34 cellular contexts compared by ENCODE assay signal in the genomic region with DNA sequence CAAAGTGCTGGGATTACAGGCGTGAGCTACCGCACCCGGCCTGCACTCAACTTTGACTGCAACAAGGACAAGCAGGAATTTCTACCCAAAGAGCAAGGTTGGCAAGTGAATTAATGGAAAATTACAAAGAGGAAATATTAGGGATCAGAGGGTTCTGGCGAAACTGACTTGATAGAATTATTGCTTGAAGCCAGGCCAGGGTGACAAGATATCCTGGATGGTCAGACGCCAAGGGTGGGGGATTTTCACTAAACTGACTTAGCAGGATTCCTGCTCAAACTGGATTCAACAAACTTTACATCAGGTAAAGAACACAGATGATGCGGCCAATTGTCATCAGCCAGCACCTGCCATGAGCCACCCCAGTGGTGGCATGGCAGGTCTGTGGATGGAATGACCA.
"Had no signal": no experiment of that assay in that cellular context is flagged by ENCODE, and none has a peak within 500 bp of the region (broad histone marks: within the 10 kb centered on the region; RNA-seq: fewer than 3 reads in every experiment).

No MANE protein-coding gene starts in this region.

- H3K4me1 ChIP-seq: foreskin keratinocyte, gastroesophageal sphincter, left ventricle myocardium inferior, lower lobe of right lung, thyroid gland, vagina had no signal

- H3K27me3 ChIP-seq: dorsolateral prefrontal cortex, foreskin keratinocyte, gastroesophageal sphincter, heart right ventricle, stomach, thyroid gland, vagina had no signal

- DNase-seq: cerebellar nuclear complex; effector CD8-positive, alpha-beta T cell; endodermal cell; foreskin keratinocyte; glutamatergic neuron; heart right ventricle; hypothalamus; immature natural killer cell; kidney glomerular epithelial cell; left colon; left ventricle myocardium inferior; lower lobe of right lung; mucosa of descending colon; naive thymus-derived CD4-positive, alpha-beta T cell; nucleus accumbens; retina; stimulated activated CD4-positive, alpha-beta T cell treated with anti-CD3 and anti-CD28 coated beads, Interleukin-12 subunit alpha, Interleukin-12 subunit beta, amount 100 ng/mL, for 4 hours; stimulated activated CD4-positive, alpha-beta T cell treated with anti-CD3 and anti-CD28 coated beads, Interleukin-1b, Interleukin-23, amount 100 ng/mL, for 48 hours; stimulated activated CD4-positive, alpha-beta T cell treated with anti-CD3 and anti-CD28 coated beads, Interleukin-4, amount 100 ng/mL, for 1 hour; stimulated activated CD8-positive, alpha-beta memory T cell treated with anti-CD3 and anti-CD28 coated beads, Interleukin-4, amount 100 ng/mL, for 48 hours; stimulated activated naive CD4-positive, alpha-beta T cell; stomach; thyroid gland; trophoblast cell had no signal

- H3K4me3 Mint-ChIP-seq: endodermal cell; immature natural killer cell; memory B cell; mesothelial cell of epicardium; naive thymus-derived CD4-positive, alpha-beta T cell; nephron had no signal

- ATAC-seq: esophagus mucosa; foreskin keratinocyte; gastroesophageal sphincter; heart right ventricle; left colon; lower lobe of right lung; mucosa of descending colon; naive thymus-derived CD4-positive, alpha-beta T cell; sciatic nerve had no signal

- H3K4me1 Mint-ChIP-seq: endodermal cell; immature natural killer cell; memory B cell; naive thymus-derived CD4-positive, alpha-beta T cell had no signal

- H3K4me3 ChIP-seq: dorsolateral prefrontal cortex, gastroesophageal sphincter, heart right ventricle, left ventricle myocardium inferior, lower lobe of right lung, mucosa of descending colon, smooth muscle cell, stomach, thyroid gland, vagina had no signal

- H3K9me3 Mint-ChIP-seq: endodermal cell, immature natural killer cell, memory B cell, nephron had no signal

- H3K27ac ChIP-seq: dorsolateral prefrontal cortex, epithelial cell of prostate, foreskin keratinocyte, gastroesophageal sphincter, heart right ventricle, left ventricle myocardium inferior, lower lobe of right lung, stomach, thyroid gland, vagina had no signal

- H3K9me3 ChIP-seq: gastroesophageal sphincter, heart right ventricle, left ventricle myocardium inferior, lower lobe of right lung, mucosa of descending colon, stomach, thyroid gland, vagina had no signal

- H3K4me2 ChIP-seq: smooth muscle cell had no signal

- H3K36me3 Mint-ChIP-seq: immature natural killer cell; memory B cell; mesothelial cell of epicardium; naive thymus-derived CD4-positive, alpha-beta T cell had no signal

- H3K27ac Mint-ChIP-seq: endodermal cell; immature natural killer cell; memory B cell; mesothelial cell of epicardium; naive thymus-derived CD4-positive, alpha-beta T cell had no signal

- H3K36me3 ChIP-seq: gastroesophageal sphincter, heart right ventricle, left ventricle myocardium inferior, lower lobe of right lung, stomach, thyroid gland, vagina had no signal
